9 cellular contexts compared by ENCODE assay signal in the genomic region with DNA sequence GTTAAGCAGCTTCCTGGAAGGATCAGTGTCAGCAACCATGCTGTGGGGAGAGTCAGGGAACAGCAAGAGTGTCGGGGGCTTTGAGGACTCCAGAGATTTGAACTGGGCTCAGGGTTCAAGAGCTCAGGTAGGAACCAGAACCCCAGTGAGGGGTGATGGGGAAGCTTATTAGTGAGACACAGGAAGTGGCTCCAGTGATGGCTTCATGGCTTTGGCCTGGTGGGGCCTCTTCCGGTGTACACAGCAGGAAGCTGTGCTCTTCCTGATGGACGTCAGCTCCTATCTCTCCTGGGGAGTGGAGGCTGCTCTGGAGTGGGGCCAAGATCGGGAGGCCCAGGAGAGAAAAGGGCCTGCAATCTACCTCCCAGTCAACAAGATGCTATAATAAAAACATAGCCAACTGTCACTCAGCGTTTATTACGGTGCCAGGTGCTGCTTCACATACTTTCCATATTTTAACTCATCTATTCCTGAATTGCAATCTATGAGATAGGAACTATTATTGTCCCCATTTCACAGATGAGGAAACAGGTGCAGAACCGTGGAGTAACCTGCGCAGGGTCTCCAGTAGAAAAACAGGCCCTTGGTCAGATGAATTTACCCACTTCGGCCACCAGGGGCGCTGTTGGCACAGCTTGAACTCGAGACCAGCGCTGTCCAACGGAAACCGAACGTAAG.
DNase-seq lines count a peak whose midpoint lies in the region; ATAC-seq and TF ChIP-seq lines count a peak whose summit lies in the region.
"Had no signal": no experiment of that assay in that cellular context is flagged by ENCODE, and none has a peak within 500 bp of the region (broad histone marks: within the 10 kb centered on the region; RNA-seq: fewer than 3 reads in every experiment).

No MANE protein-coding gene starts in this region.

- H3K36me3 Mint-ChIP-seq in CD8-positive, alpha-beta T cell: no peaks in the 10 kb centered on the region

- CTCF ChIA-PET in CD8-positive, alpha-beta T cell (lab: Charles Lee): interaction anchor here (0.6 to 2.2 kb wide), 13 partner anchors 8 to 965 kb away, joined by 3 to 9 read pairs (median 4); no protein-coding TSS in a partner anchor

- no peaks in the 10 kb centered on the region for H3K9me3 Mint-ChIP-seq in CD8-positive, alpha-beta T cell
- H3K9me3 Mint-ChIP-seq: T-helper 1 cell treated with Interleukin-12 subunit alpha and Interleukin-12 subunit beta and Interleukin-4 antibody, amounts not matched to agents 30 μg/mL and 1 μg/mL, for 36 hours had no signal

- no peak overlapping the region for H2AFZ ChIP-seq in parathyroid adenoma

- H3K27ac Mint-ChIP-seq in CD8-positive, alpha-beta T cell: no peak overlapping the region
- H3K27ac Mint-ChIP-seq: T-helper 1 cell treated with Interleukin-12 subunit alpha and Interleukin-12 subunit beta and Interleukin-4 antibody, amounts not matched to agents 30 μg/mL and 1 μg/mL, for 36 hours had no signal

- no peak overlapping the region for H3K27ac ChIP-seq in CD8-positive, alpha-beta T cell (ENCODE audit: low read depth, low read length)
- H3K27ac ChIP-seq in gastroesophageal sphincter: no peak overlapping the region
- H3K27ac ChIP-seq in parathyroid adenoma: no peak overlapping the region

- intact Hi-C loops in CD8-positive, alpha-beta T cell (cut with DNase I, micrococcal nuclease): loop anchor here in 1 of 2 experiments (1.0 kb wide), 1 partner anchor 965 kb away; no protein-coding TSS in a partner anchor

- H3K9me3 ChIP-seq in CD8-positive, alpha-beta T cell (ENCODE audit: low read length): no peaks in the 10 kb centered on the region
- no peaks in the 10 kb centered on the region for H3K9me3 ChIP-seq in gastroesophageal sphincter
- no peaks in the 10 kb centered on the region for H3K9me3 ChIP-seq in parathyroid adenoma (ENCODE audit: control insufficient read depth, low read length)

- TF ChIP-seq POLR2A in gastroesophageal sphincter (IDR thresholded peaks at IDR 0.05): no peak

- DNase-seq in CD8-positive, alpha-beta T cell: peak; percentile 22 to 70 (median 39)
- DNase-seq in HCEC 1CT: peak; percentile 27
- peak; percentile 66 for DNase-seq in RKO (ENCODE audit: low spot score)
- peak; percentile 33 for DNase-seq in activated effector memory CD4-positive, alpha-beta T cell treated with Interleukin-2 at 50 U/mL for 16 hours

- H3K79me2 ChIP-seq in parathyroid adenoma: no peaks in the 10 kb centered on the region

- no peaks in the 10 kb centered on the region for H3K4me1 Mint-ChIP-seq in CD8-positive, alpha-beta T cell (ENCODE audit: low read depth)

- H3K9ac ChIP-seq in parathyroid adenoma: no peak overlapping the region

- H3K4me1 ChIP-seq in CD8-positive, alpha-beta T cell (ENCODE audit: insufficient read depth, low read length): no peaks in the 10 kb centered on the region
- peaks cover 0 to 27% (median 0%) of the 10 kb centered on the region in 3 donors for H3K4me1 ChIP-seq in gastroesophageal sphincter
- H3K4me1 ChIP-seq in parathyroid adenoma: no peaks in the 10 kb centered on the region

- ATAC-seq in CD8-positive, alpha-beta T cell: no peak
- ATAC-seq in gastroesophageal sphincter: no peak
- no peak for ATAC-seq in HG03439 (IDR thresholded peaks at IDR 0.05; ENCODE audit: unreplicated experiment)
- ATAC-seq in GM21723 (IDR thresholded peaks at IDR 0.05; ENCODE audit: unreplicated experiment): no peak

- no peak overlapping the region for H3K4me3 ChIP-seq in CD8-positive, alpha-beta T cell (ENCODE audit: low read depth, low read length)
- H3K4me3 ChIP-seq in gastroesophageal sphincter (no peak overlapping the region), parathyroid adenoma (ENCODE audit: low read depth, low read length) (no peak overlapping the region)

- no peak overlapping the region for H3K4me2 ChIP-seq in parathyroid adenoma (ENCODE audit: low read length)

- TF ChIP-seq EP300 in gastroesophageal sphincter (IDR thresholded peaks at IDR 0.05): no peak

- H3K4me3 Mint-ChIP-seq in CD8-positive, alpha-beta T cell: no peak overlapping the region
- H3K4me3 Mint-ChIP-seq: T-helper 1 cell treated with Interleukin-12 subunit alpha and Interleukin-12 subunit beta and Interleukin-4 antibody, amounts not matched to agents 30 μg/mL and 1 μg/mL, for 36 hours had no signal

- peak; percentile 95 for TF ChIP-seq CTCF in CD8-positive, alpha-beta T cell (IDR thresholded peaks at IDR 0.05)
- TF ChIP-seq CTCF in gastroesophageal sphincter (IDR thresholded peaks at IDR 0.05) (peak in 3 of 4 experiments; percentile 75 to 86 (median 86)), parathyroid adenoma (IDR thresholded peaks at IDR 0.05) (peak; percentile 78)

- WGBS in gastroesophageal sphincter (ENCODE audit: low coverage in 1 of 2), 2 donors: 31 to 32% methylated on average over 12 to 13 of the region's 15 CpGs

- POLR2A ChIA-PET in CD8-positive, alpha-beta T cell (lab: Charles Lee): no interaction called here

- no peaks in the 10 kb centered on the region for H3K36me3 ChIP-seq in CD8-positive, alpha-beta T cell (ENCODE audit: insufficient read depth, low read length)
- H3K36me3 ChIP-seq in gastroesophageal sphincter (no peaks in the 10 kb centered on the region), parathyroid adenoma (ENCODE audit: control insufficient read depth, insufficient read depth, low read length) (no peaks in the 10 kb centered on the region)

- H3K27me3 Mint-ChIP-seq in CD8-positive, alpha-beta T cell (ENCODE audit: low read depth): peaks cover 15% of the 10 kb centered on the region

- no peaks in the 10 kb centered on the region for H3K27me3 ChIP-seq in CD8-positive, alpha-beta T cell (ENCODE audit: insufficient read depth, low read length)
- peaks cover 38% of the 10 kb centered on the region for H3K27me3 ChIP-seq in gastroesophageal sphincter
- no peaks in the 10 kb centered on the region for H3K27me3 ChIP-seq in parathyroid adenoma (ENCODE audit: control insufficient read depth, insufficient read depth, low read length)
